8 cellular contexts compared by ENCODE assay signal in genomic region chr16:2475413-2476344, GRCh38. TPM values are rescaled to one million over a fixed set of nuclear protein-coding genes. Genes with fewer than 3 reads are reported as not detected.
DNase-seq lines count a peak whose midpoint lies in the region; ATAC-seq and TF ChIP-seq lines count a peak whose summit lies in the region.

No MANE protein-coding gene starts in this region.

- BruUV-seq in Panc1 (replicated peaks; lab: Mats Ljungman, UMichigan) (no TSS peak), MCF 10A (replicated peaks; lab: Mats Ljungman, UMichigan) (no TSS peak)

- H3K4me2 ChIP-seq in BLaER1 (peak overlapping the region; percentile 99), mesenchymal stem cell (ENCODE audit: low read length, poor library complexity, severe bottlenecking) (peak overlapping the region; percentile 89)

- no peak overlapping the region for H3K27ac Mint-ChIP-seq in MCF 10A (ENCODE audit: low read depth, unreplicated experiment)

- H4K8ac ChIP-seq in mesenchymal stem cell (ENCODE audit: low read length), result no peak overlapping the region

- H3K27me3 ChIP-seq in BLaER1, result no peaks in the 10 kb centered on the region
- H3K27me3 ChIP-seq in Panc1 (ENCODE audit: control insufficient read depth, insufficient read depth, low read length), result no peaks in the 10 kb centered on the region
- H3K27me3 ChIP-seq in mesenchymal stem cell (ENCODE audit: control insufficient read depth in 1 of 2, insufficient read depth in 1 of 2, low read length in 2 of 2), result peaks cover 4 to 18% of the 10 kb centered on the region in 2 experiments
- H3K27me3 ChIP-seq in upper lobe of left lung, result peaks cover 4 to 26% (median 19%) of the 10 kb centered on the region in 4 donors

- POLR2A ChIA-PET in Panc1 (lab: Charles Lee), result interaction anchor here (0.7 kb wide), 1 partner anchor 19 kb away, joined by 8 read pairs; no protein-coding TSS in a partner anchor
- POLR2A ChIA-PET in MCF 10A (lab: Yijun Ruan, JAX), result interaction anchor here (0.6 to 2.5 kb wide), 12 partner anchors 12 to 407 kb away, joined by 3 to 11 read pairs (median 4); partner anchors contain the start of genes AMDHD2, CCNF, ECI1 and FLYWCH2

- H3K4me1 Mint-ChIP-seq in MCF 10A (ENCODE audit: insufficient read depth, unreplicated experiment), result peaks cover 16% of the 10 kb centered on the region

- peak overlapping the region in 1 of 2 experiments; percentile 72 for H3K4ac ChIP-seq in mesenchymal stem cell (ENCODE audit: low read depth in 1 of 2, low read length in 2 of 2)

- H3K27ac ChIP-seq in BLaER1 (peak overlapping the region; percentile 99), Panc1 (ENCODE audit: low read length) (peak overlapping the region; percentile 29; the same call in 1 of the 2 replicates), mesenchymal stem cell (ENCODE audit: low read length, poor library complexity, severe bottlenecking) (no peak overlapping the region), upper lobe of left lung (peak overlapping the region; percentile 62 to 93 (median 78))

- TF ChIP-seq EP300 in upper lobe of left lung (IDR thresholded peaks at IDR 0.05), result no peak

- no peak overlapping the region for H2AK5ac ChIP-seq in mesenchymal stem cell (ENCODE audit: low read length, severe bottlenecking)

- H3K36me3 ChIP-seq in BLaER1, result peaks cover 31% of the 10 kb centered on the region
- H3K36me3 ChIP-seq in Panc1 (ENCODE audit: control insufficient read depth, insufficient read depth, low read length), result no peaks in the 10 kb centered on the region; the same call in 1 of the 2 replicates
- peaks cover 0 to 10% of the 10 kb centered on the region in 2 experiments for H3K36me3 ChIP-seq in mesenchymal stem cell (ENCODE audit: control insufficient read depth in 1 of 2, insufficient read depth in 2 of 2, low read depth in 1 of 2, low read length in 2 of 2)
- H3K36me3 ChIP-seq in upper lobe of left lung, result no peaks in the 10 kb centered on the region

- H2AFZ ChIP-seq in mesenchymal stem cell (ENCODE audit: low read depth, low read length), result peak overlapping the region; percentile 62

- peak overlapping the region in 1 of 2 experiments; percentile 53 for H3K14ac ChIP-seq in mesenchymal stem cell (ENCODE audit: low read length in 2 of 2)

- no peak overlapping the region for H2BK120ac ChIP-seq in mesenchymal stem cell (ENCODE audit: low read depth, low read length)

- peaks cover 24% of the 10 kb centered on the region for H3K79me1 ChIP-seq in mesenchymal stem cell (replicated peaks; ENCODE audit: low read length, poor library complexity, severe bottlenecking)

- peak overlapping the region; percentile 74 for H3K4me3 Mint-ChIP-seq in MCF 10A (ENCODE audit: unreplicated experiment)

- peak overlapping the region; percentile 98 for H3K9ac ChIP-seq in BLaER1
- peak overlapping the region; percentile 71 for H3K9ac ChIP-seq in mesenchymal stem cell (ENCODE audit: low read length)

- peak overlapping the region in 1 of 2 experiments; percentile 17 for H3K23ac ChIP-seq in mesenchymal stem cell (ENCODE audit: low read length in 2 of 2)

- no peak overlapping the region for H2BK12ac ChIP-seq in mesenchymal stem cell (ENCODE audit: low read length in 2 of 2)

- ATAC-seq in GM21515 (IDR thresholded peaks at IDR 0.05; ENCODE audit: unreplicated experiment) (peak; percentile 10), Panc1 (no peak), upper lobe of left lung (ENCODE audit: low FRiP score in 2 of 2) (no peak)

- TF ChIP-seq POLR2A in upper lobe of left lung (IDR thresholded peaks at IDR 0.05), result no peak

- H4K91ac ChIP-seq in mesenchymal stem cell (ENCODE audit: low read length), result no peak overlapping the region

- in situ Hi-C loops in Panc1 (cut with HindIII; ENCODE audit: low pct_unique_long_range_greater_than_20kb, low sequenced_read_pairs), result no loop called here

- DNase-seq in Panc1 (ENCODE audit: low read depth, low spot score) (no peak), MCF 10A (ENCODE audit: unreplicated experiment) (no peak), mesenchymal stem cell (no peak), upper lobe of left lung (peak in 1 of 2 donors; percentile 89), foreskin melanocyte (no peak), germinal center (ENCODE audit: low spot score) (no peak)

- H3K18ac ChIP-seq in mesenchymal stem cell (ENCODE audit: low read depth in 1 of 2, low read length in 2 of 2), result peak overlapping the region; percentile 53 to 83

- TF ChIP-seq CTCF in Panc1 (IDR thresholded peaks at IDR 0.05) (no peak), MCF 10A (IDR thresholded peaks at IDR 0.05; ENCODE audit: unreplicated experiment) (no peak), upper lobe of left lung (IDR thresholded peaks at IDR 0.05) (no peak)

- H3K4me1 ChIP-seq in BLaER1 (peaks cover 63% of the 10 kb centered on the region), Panc1 (ENCODE audit: control insufficient read depth, insufficient read depth, low read length) (peaks cover 35% of the 10 kb centered on the region), mesenchymal stem cell (ENCODE audit: control insufficient read depth, insufficient read depth, low read depth, low read length) (peaks cover 41% of the 10 kb centered on the region), upper lobe of left lung (peaks cover 39 to 74% (median 50%) of the 10 kb centered on the region in 4 donors)

- H3K9me3 Mint-ChIP-seq in MCF 10A (ENCODE audit: unreplicated experiment), result no peaks in the 10 kb centered on the region

- intact Hi-C loops in Panc1 (cut with micrococcal nuclease; ENCODE audit: unreplicated experiment), result no loop called here
- intact Hi-C loops in MCF 10A (cut with micrococcal nuclease), result loop anchor here (2.0 kb wide), 1 partner anchor 39 kb away; no protein-coding TSS in a partner anchor

- H4K20me1 ChIP-seq in BLaER1, result peaks cover 67% of the 10 kb centered on the region

- H3K27me3 Mint-ChIP-seq in MCF 10A (ENCODE audit: insufficient read depth, unreplicated experiment), result no peaks in the 10 kb centered on the region

- no peak overlapping the region for H2BK5ac ChIP-seq in mesenchymal stem cell (ENCODE audit: low read depth, low read length, poor library complexity, severe bottlenecking)

- H3K4me3 ChIP-seq in BLaER1, result peak overlapping the region; percentile 98
- peak overlapping the region; percentile 58 to 60 for H3K4me3 ChIP-seq in Panc1 (ENCODE audit: low read depth in 2 of 2, low read length in 2 of 2)
- H3K4me3 ChIP-seq in mesenchymal stem cell (ENCODE audit: insufficient read depth in 1 of 2, low read depth in 1 of 2, low read length in 2 of 2), result peak overlapping the region; percentile 74 to 78
- H3K4me3 ChIP-seq in upper lobe of left lung, result peak overlapping the region; percentile 71 to 98 (median 84)

- peaks cover 10% of the 10 kb centered on the region for H3K36me3 Mint-ChIP-seq in MCF 10A (ENCODE audit: insufficient read depth, unreplicated experiment)

- H2BK15ac ChIP-seq in mesenchymal stem cell (ENCODE audit: low read depth, poor library complexity, severe bottlenecking), result peak overlapping the region; percentile 87

- CTCF ChIA-PET in Panc1 (lab: Charles Lee) (interaction anchor here (0.6 to 0.9 kb wide), 3 partner anchors 16 to 37 kb away, joined by 3 read pairs; no protein-coding TSS in a partner anchor), MCF 10A (lab: Yijun Ruan, JAX) (interaction anchor here (0.6 kb wide), 1 partner anchor 1072 kb away, joined by 3 read pairs; no protein-coding TSS in a partner anchor)

- H3K9me3 ChIP-seq in BLaER1 (no peaks in the 10 kb centered on the region), Panc1 (ENCODE audit: control insufficient read depth, insufficient read depth, low read depth, low read length) (no peaks in the 10 kb centered on the region), mesenchymal stem cell (ENCODE audit: control insufficient read depth, low read length) (no peaks in the 10 kb centered on the region), upper lobe of left lung (no peaks in the 10 kb centered on the region)

- WGBS in mesenchymal stem cell, result 21% methylated on average over 44 of the region's 55 CpGs
- 16 to 68% methylated on average over 9 to 42 of the region's 55 CpGs for WGBS in upper lobe of left lung, 2 donors

RNA-seq across cellular contexts. Expression of gene TBC1D24, which starts 0.8 kb away (rescaled TPM):
- total RNA-seq in Panc1 (2021; ENCODE audit: unreplicated experiment), result 26.7 TPM
- polyA plus RNA-seq in Panc1 (2012; ENCODE audit: insufficient read length), result 15.9 TPM
- 7.6 and 8.1 TPM in 2 replicates for total RNA-seq in MCF 10A (2022)
- polyA plus RNA-seq in mesenchymal stem cell (2013, experiment 1 of 2), result 4.9 TPM
- polyA plus RNA-seq in mesenchymal stem cell (2013, experiment 2 of 2), result 4.1 TPM
- total RNA-seq in upper lobe of left lung, result 10 to 100 TPM; 25.9 to 49.6 (median 37.2) TPM

RNA-seq across cellular contexts. Expression of gene NTN3, which starts 4.6 kb away (rescaled TPM):
- total RNA-seq in Panc1 (2021; ENCODE audit: unreplicated experiment), result 3.2 TPM
- 2.3 TPM for polyA plus RNA-seq in Panc1 (2012; ENCODE audit: insufficient read length)
- not detected in 2 replicates for total RNA-seq in MCF 10A (2022)
- 0.14 TPM for polyA plus RNA-seq in mesenchymal stem cell (2013, experiment 1 of 2)
- 0.15 TPM for polyA plus RNA-seq in mesenchymal stem cell (2013, experiment 2 of 2)
- not detected for total RNA-seq in upper lobe of left lung

RNA-seq across cellular contexts. Expression of gene TEDC2, which starts 15.8 kb away (rescaled TPM):
- total RNA-seq in Panc1 (2021; ENCODE audit: unreplicated experiment) (25.0 TPM), MCF 10A (2022) (3.5 and 6.9 TPM in 2 replicates), upper lobe of left lung (1 to 10 TPM in 4 of 6 donors, under 1 TPM in 1, not detected in 1; 0.61 to 2.7 (median 1.7) TPM)
- polyA plus RNA-seq in Panc1 (2012; ENCODE audit: insufficient read length), result 18.1 TPM
- polyA plus RNA-seq in mesenchymal stem cell (2013, experiment 1 of 2), result 3.4 TPM
- 3.5 TPM for polyA plus RNA-seq in mesenchymal stem cell (2013, experiment 2 of 2)

RNA-seq across cellular contexts. Expression of gene ATP6V0C, which starts 38.1 kb away (rescaled TPM):
- total RNA-seq in Panc1 (2021; ENCODE audit: unreplicated experiment) (282 TPM), MCF 10A (2022) (173 and 198 TPM in 2 replicates), upper lobe of left lung (100 to 1,000 TPM in 4 of 6 donors, 10 to 100 TPM in 2; 84.9 to 332 (median 164) TPM)
- polyA plus RNA-seq in Panc1 (2012; ENCODE audit: insufficient read length), result 497 TPM
- 498 TPM for polyA plus RNA-seq in mesenchymal stem cell (2013, experiment 1 of 2)
- polyA plus RNA-seq in mesenchymal stem cell (2013, experiment 2 of 2), result 484 TPM

RNA-seq across cellular contexts. Expression of gene AMDHD2, which starts 44.5 kb away (rescaled TPM):
- total RNA-seq in Panc1 (2021; ENCODE audit: unreplicated experiment), result 87.5 TPM
- polyA plus RNA-seq in Panc1 (2012; ENCODE audit: insufficient read length), result 56.9 TPM
- total RNA-seq in MCF 10A (2022), result 15.8 and 26.5 TPM in 2 replicates
- polyA plus RNA-seq in mesenchymal stem cell (2013, experiment 1 of 2), result 24.6 TPM
- 20.6 TPM for polyA plus RNA-seq in mesenchymal stem cell (2013, experiment 2 of 2)
- total RNA-seq in upper lobe of left lung, result 100 to 1,000 TPM in 1 of 6 donors, 10 to 100 TPM in 5; 33.0 to 126 (median 68.4) TPM
